ENCODE assay signal across 27 cellular contexts in the genomic region with DNA sequence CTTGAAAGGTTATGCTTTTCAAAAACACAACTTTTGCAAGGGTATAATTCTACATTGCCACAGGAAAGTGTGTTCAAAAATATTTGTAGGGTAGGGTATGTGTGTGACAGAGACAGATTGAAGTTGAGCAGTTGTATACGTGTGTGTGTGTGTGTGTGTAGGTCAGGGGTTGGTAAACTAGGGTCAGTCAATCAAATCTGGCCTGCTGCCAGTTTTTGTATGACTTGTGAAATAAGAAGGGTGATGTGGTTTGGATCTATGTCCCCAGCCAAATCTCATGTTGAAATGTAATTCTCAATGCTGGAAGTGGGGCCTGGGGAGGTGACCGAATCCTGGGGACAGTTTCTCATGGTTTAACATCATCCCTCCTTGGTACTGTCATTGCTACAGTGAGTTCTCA.
"Had no signal": no experiment of that assay in that cellular context is flagged by ENCODE, and none has a peak within 500 bp of the region (broad histone marks: within the 10 kb centered on the region; RNA-seq: fewer than 3 reads in every experiment).

No MANE protein-coding gene starts in this region.

- H3K4me2 ChIP-seq: neural progenitor cell had no signal

- H3K27ac ChIP-seq: ascending aorta, brain microvascular endothelial cell, esophagus muscularis mucosa, heart right ventricle, lower lobe of right lung, neural progenitor cell, sigmoid colon, thyroid gland, upper lobe of right lung, WERI-Rb-1 had no signal

- H3K4me3 Mint-ChIP-seq: activated CD4-positive, alpha-beta T cell treated with anti-CD3 and anti-CD28 coated beads, Interleukin-2, amount 10 ng/mL, durations not matched to agents 7 days and 5 days; activated CD8-positive, alpha-beta memory T cell treated with anti-CD3 and anti-CD28 coated beads, Interleukin-2, amount 10 ng/mL, durations not matched to agents 7 days and 5 days; activated CD8-positive, alpha-beta T cell treated with anti-CD3 and anti-CD28 coated beads for 36 hours; neural progenitor cell; T-cell; T-helper 2 cell treated with Interferon-gamma antibody and Interleukin-4, amounts not matched to agents 5 μg/mL and 100 μg/mL, for 36 hours had no signal

- H3K27ac Mint-ChIP-seq: activated CD4-positive, alpha-beta T cell treated with anti-CD3 and anti-CD28 coated beads, Interleukin-2, amount 10 ng/mL, durations not matched to agents 7 days and 5 days; activated CD8-positive, alpha-beta memory T cell treated with anti-CD3 and anti-CD28 coated beads, Interleukin-2, amount 10 ng/mL, durations not matched to agents 7 days and 5 days; activated CD8-positive, alpha-beta T cell treated with anti-CD3 and anti-CD28 coated beads for 36 hours; neural progenitor cell; T-cell; T-helper 2 cell treated with Interferon-gamma antibody and Interleukin-4, amounts not matched to agents 5 μg/mL and 100 μg/mL, for 36 hours had no signal

- H3K9ac ChIP-seq: neural progenitor cell had no signal

- H3K4me3 ChIP-seq: ascending aorta, esophagus muscularis mucosa, heart right ventricle, lower lobe of right lung, neural progenitor cell, sigmoid colon, thyroid gland, upper lobe of right lung had no signal

- H3K4me1 Mint-ChIP-seq: activated CD8-positive, alpha-beta memory T cell treated with anti-CD3 and anti-CD28 coated beads, Interleukin-2, amount 10 ng/mL, durations not matched to agents 7 days and 5 days; neural progenitor cell had no signal

- ATAC-seq: activated CD8-positive, alpha-beta memory T cell treated with anti-CD3 and anti-CD28 coated beads, Interleukin-2, amount 10 ng/mL, durations not matched to agents 7 days and 5 days; activated CD8-positive, alpha-beta T cell treated with anti-CD3 and anti-CD28 coated beads for 36 hours; activated naive CD4-positive, alpha-beta T cell treated with anti-CD3 and anti-CD28 coated beads, Interleukin-2, amount 50 U/mL, for 72 hours; heart right ventricle; left colon; lower lobe of right lung; naive thymus-derived CD4-positive, alpha-beta T cell; T-cell; upper lobe of right lung had no signal

- H2AFZ ChIP-seq: neural progenitor cell had no signal

- H3K4me1 ChIP-seq: ascending aorta, lower lobe of right lung, neural progenitor cell, sigmoid colon, thyroid gland, upper lobe of right lung had no signal

- H3K27me3 ChIP-seq: ascending aorta, brain microvascular endothelial cell, esophagus muscularis mucosa, heart right ventricle, neural progenitor cell, sigmoid colon, thyroid gland, upper lobe of right lung had no signal

- DNase-seq: activated CD4-positive, alpha-beta T cell treated with anti-CD3 and anti-CD28 coated beads, Interleukin-2, amount 10 ng/mL, durations not matched to agents 7 days and 5 days; activated CD4-positive, CD25-positive, alpha-beta regulatory T cell treated with anti-CD3 and anti-CD28 coated beads, Interleukin-2, amount 50 U/mL, for 72 hours; activated CD8-positive, alpha-beta memory T cell treated with anti-CD3 and anti-CD28 coated beads, Interleukin-2, amount 10 ng/mL, durations not matched to agents 7 days and 5 days; activated CD8-positive, alpha-beta T cell treated with anti-CD3 and anti-CD28 coated beads for 36 hours; activated gamma-delta T cell treated with Interleukin-2 at 50 U/mL for 16 hours; activated T-cell treated with anti-CD3 and anti-CD28 coated beads for 4 hours; central memory CD4-positive, alpha-beta T cell; effector memory CD4-positive, alpha-beta T cell; heart right ventricle; left colon; lower lobe of right lung; naive thymus-derived CD4-positive, alpha-beta T cell; sigmoid colon; stimulated activated CD4-positive, alpha-beta T cell treated with anti-CD3 and anti-CD28 coated beads, Interleukin-2, amount 100 ng/mL, for 48 hours; stimulated activated CD8-positive, alpha-beta memory T cell treated with anti-CD3 and anti-CD28 coated beads, Interleukin-4, amount 100 ng/mL, for 48 hours; stimulated activated naive CD4-positive, alpha-beta T cell; substantia nigra; T-cell; thyroid gland; upper lobe of right lung; WERI-Rb-1 had no signal

- H3K36me3 ChIP-seq: ascending aorta, brain microvascular endothelial cell, esophagus muscularis mucosa, heart right ventricle, lower lobe of right lung, neural progenitor cell, sigmoid colon, thyroid gland, upper lobe of right lung, WERI-Rb-1 had no signal

- H3K27me3 Mint-ChIP-seq: activated CD4-positive, alpha-beta T cell treated with anti-CD3 and anti-CD28 coated beads, Interleukin-2, amount 10 ng/mL, durations not matched to agents 7 days and 5 days; activated CD8-positive, alpha-beta memory T cell treated with anti-CD3 and anti-CD28 coated beads, Interleukin-2, amount 10 ng/mL, durations not matched to agents 7 days and 5 days; activated CD8-positive, alpha-beta T cell treated with anti-CD3 and anti-CD28 coated beads for 36 hours; naive thymus-derived CD4-positive, alpha-beta T cell; T-cell had no signal

- H3K9me3 ChIP-seq: thyroid gland had no signal
